In the genomic region with DNA sequence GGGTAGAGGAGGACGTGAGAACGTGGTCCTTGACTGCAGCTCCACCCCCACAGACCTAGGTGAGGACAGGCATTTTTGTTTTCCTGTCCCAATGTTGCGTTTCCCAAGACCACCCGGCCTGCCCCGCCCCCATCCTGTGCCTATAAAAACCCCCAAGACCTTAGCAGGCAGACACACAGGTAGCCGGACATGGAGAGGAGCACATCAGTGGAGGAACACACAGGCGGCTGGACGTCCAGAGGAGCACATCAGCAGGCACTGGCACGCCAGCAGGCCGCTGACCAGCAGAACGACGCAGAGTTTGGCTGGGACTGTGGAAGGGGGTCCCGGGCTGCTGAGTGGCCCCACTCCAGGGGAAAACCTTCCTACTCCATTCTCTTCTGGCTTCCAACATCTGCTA, we compare ENCODE assay signal across 1 cellular context.
TF ChIP-seq lines count a peak whose summit lies in the region.

No MANE protein-coding gene starts in this region.

TF ChIP-seq in SK-N-SH treated with all-trans-retinoic acid at 6 μM for 48 hours, 23 proteins besides CTCF, POLR2A, EP300 and RAD21 (continued from another document):
- TF ChIP-seq, protein P1, sequence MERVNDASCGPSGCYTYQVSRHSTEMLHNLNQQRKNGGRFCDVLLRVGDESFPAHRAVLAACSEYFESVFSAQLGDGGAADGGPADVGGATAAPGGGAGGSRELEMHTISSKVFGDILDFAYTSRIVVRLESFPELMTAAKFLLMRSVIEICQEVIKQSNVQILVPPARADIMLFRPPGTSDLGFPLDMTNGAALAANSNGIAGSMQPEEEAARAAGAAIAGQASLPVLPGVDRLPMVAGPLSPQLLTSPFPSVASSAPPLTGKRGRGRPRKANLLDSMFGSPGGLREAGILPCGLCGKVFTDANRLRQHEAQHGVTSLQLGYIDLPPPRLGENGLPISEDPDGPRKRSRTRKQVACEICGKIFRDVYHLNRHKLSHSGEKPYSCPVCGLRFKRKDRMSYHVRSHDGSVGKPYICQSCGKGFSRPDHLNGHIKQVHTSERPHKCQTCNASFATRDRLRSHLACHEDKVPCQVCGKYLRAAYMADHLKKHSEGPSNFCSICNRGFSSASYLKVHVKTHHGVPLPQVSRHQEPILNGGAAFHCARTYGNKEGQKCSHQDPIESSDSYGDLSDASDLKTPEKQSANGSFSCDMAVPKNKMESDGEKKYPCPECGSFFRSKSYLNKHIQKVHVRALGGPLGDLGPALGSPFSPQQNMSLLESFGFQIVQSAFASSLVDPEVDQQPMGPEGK (CRISPR knock-in tag; IDR thresholded peaks at IDR 0.05; ENCODE audit: borderline replicate concordance) = no peak
- TF ChIP-seq ZNF565 (CRISPR knock-in tag; conservative IDR thresholded peaks at IDR 0.05; ENCODE audit: low read depth) = no peak
- TF ChIP-seq, protein P2, sequence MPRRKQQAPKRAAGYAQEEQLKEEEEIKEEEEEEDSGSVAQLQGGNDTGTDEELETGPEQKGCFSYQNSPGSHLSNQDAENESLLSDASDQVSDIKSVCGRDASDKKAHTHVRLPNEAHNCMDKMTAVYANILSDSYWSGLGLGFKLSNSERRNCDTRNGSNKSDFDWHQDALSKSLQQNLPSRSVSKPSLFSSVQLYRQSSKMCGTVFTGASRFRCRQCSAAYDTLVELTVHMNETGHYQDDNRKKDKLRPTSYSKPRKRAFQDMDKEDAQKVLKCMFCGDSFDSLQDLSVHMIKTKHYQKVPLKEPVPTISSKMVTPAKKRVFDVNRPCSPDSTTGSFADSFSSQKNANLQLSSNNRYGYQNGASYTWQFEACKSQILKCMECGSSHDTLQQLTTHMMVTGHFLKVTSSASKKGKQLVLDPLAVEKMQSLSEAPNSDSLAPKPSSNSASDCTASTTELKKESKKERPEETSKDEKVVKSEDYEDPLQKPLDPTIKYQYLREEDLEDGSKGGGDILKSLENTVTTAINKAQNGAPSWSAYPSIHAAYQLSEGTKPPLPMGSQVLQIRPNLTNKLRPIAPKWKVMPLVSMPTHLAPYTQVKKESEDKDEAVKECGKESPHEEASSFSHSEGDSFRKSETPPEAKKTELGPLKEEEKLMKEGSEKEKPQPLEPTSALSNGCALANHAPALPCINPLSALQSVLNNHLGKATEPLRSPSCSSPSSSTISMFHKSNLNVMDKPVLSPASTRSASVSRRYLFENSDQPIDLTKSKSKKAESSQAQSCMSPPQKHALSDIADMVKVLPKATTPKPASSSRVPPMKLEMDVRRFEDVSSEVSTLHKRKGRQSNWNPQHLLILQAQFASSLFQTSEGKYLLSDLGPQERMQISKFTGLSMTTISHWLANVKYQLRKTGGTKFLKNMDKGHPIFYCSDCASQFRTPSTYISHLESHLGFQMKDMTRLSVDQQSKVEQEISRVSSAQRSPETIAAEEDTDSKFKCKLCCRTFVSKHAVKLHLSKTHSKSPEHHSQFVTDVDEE (CRISPR knock-in tag; IDR thresholded peaks at IDR 0.05) = no peak
- TF ChIP-seq ZC3H10 (CRISPR knock-in tag; IDR thresholded peaks at IDR 0.05) = no peak
- no peak for TF ChIP-seq OSR1 (CRISPR knock-in tag; IDR thresholded peaks at IDR 0.05)
- TF ChIP-seq, protein P3, sequence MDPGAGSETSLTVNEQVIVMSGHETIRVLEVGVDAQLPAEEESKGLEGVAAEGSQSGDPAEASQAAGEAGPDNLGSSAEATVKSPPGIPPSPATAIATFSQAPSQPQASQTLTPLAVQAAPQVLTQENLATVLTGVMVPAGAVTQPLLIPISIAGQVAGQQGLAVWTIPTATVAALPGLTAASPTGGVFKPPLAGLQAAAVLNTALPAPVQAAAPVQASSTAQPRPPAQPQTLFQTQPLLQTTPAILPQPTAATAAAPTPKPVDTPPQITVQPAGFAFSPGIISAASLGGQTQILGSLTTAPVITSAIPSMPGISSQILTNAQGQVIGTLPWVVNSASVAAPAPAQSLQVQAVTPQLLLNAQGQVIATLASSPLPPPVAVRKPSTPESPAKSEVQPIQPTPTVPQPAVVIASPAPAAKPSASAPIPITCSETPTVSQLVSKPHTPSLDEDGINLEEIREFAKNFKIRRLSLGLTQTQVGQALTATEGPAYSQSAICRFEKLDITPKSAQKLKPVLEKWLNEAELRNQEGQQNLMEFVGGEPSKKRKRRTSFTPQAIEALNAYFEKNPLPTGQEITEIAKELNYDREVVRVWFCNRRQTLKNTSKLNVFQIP (CRISPR knock-in tag; IDR thresholded peaks at IDR 0.05; ENCODE audit: borderline replicate concordance, low read depth) = no peak
TF ChIP-seq in SK-N-SH treated with all-trans-retinoic acid at 6 μM for 48 hours: peak in this region for 0.
